Comparison of ENCODE assay signal across 8 cellular contexts in genomic region chr3:50237754-50238548, GRCh38. TPM values are rescaled to one million over a fixed set of nuclear protein-coding genes. Genes with fewer than 3 reads are reported as not detected.
A peak's percentile ranks its signal among the peaks of the same experiment; 100 is the strongest.
DNase-seq lines count a peak whose midpoint lies in the region; ATAC-seq and TF ChIP-seq lines count a peak whose summit lies in the region.

No MANE protein-coding gene starts in this region.

- ATAC-seq in left lung, result peak; percentile 61

- H3K27ac ChIP-seq in cingulate gyrus (ENCODE audit: low read depth, low read length) (peak overlapping the region; percentile 92), left lung (peak overlapping the region; percentile 92 to 98)

- H3K4me1 ChIP-seq in left lung, result peaks cover 32 to 74% of the 10 kb centered on the region in 2 donors

- H3K9me3 ChIP-seq in left lung, result no peaks in the 10 kb centered on the region

- intact Hi-C loops in left lung (cut with DNase I), result no loop called here

- H3K36me3 ChIP-seq in left lung, result peaks cover 0 to 34% of the 10 kb centered on the region in 2 donors

- peak overlapping the region; percentile 89 to 94 for H3K4me3 ChIP-seq in left lung

- H3K27me3 ChIP-seq in left lung, result no peaks in the 10 kb centered on the region

- TF ChIP-seq CTCF in left lung (IDR thresholded peaks at IDR 0.05), result no peak

- DNase-seq in EH (ENCODE audit: low read depth) (peak; percentile 92), GOT3 (lab: John Stamatoyannopoulos, UW) (peak; percentile 44), NCI-H226 (peak; percentile 77), left lung (peak; percentile 92 to 98), LoVo (ENCODE audit: low spot score) (no peak)
- DNase-seq in activated CD4-positive, alpha-beta T cell treated with anti-CD3 and anti-CD28 coated beads for 4 hours, result peak; percentile 81 to 85
- peak; percentile 79 to 82 for DNase-seq in stimulated activated CD4-positive, alpha-beta T cell treated with anti-CD3 and anti-CD28 coated beads, Interleukin-2, amount 100 ng/mL, for 48 hours

RNA-seq across cellular contexts. Expression of gene GNAI2, which starts 1.9 kb away (rescaled TPM):
- 100 to 1,000 TPM; 266 to 381 TPM for total RNA-seq in left lung

RNA-seq across cellular contexts. Expression of gene SEMA3B, which starts 31.0 kb away (rescaled TPM):
- 10 to 100 TPM; 56.8 to 92.7 TPM for total RNA-seq in left lung

RNA-seq across cellular contexts. Expression of gene SLC38A3, which starts 32.9 kb away (rescaled TPM):
- total RNA-seq in left lung, result under 1 TPM in 1 of 2 donors, not detected in 1; 0.23 TPM

RNA-seq across cellular contexts. Expression of gene LSMEM2, which starts 40.9 kb away (rescaled TPM):
- under 1 TPM in 1 of 2 donors, not detected in 1; 0.24 TPM for total RNA-seq in left lung

RNA-seq across cellular contexts. Expression of gene GNAT1, which starts 46.5 kb away (rescaled TPM):
- not detected for total RNA-seq in left lung
